12 cellular contexts compared by ENCODE assay signal in genomic region chr1:14804626-14805025, GRCh38.
A peak's percentile ranks its signal among the peaks of the same experiment; 100 is the strongest.
DNase-seq lines count a peak whose midpoint lies in the region; TF ChIP-seq lines count a peak whose summit lies in the region.
"Had no signal": no experiment of that assay in that cellular context is flagged by ENCODE, and none has a peak within 500 bp of the region (broad histone marks: within the 10 kb centered on the region; RNA-seq: fewer than 3 reads in every experiment).

No MANE protein-coding gene starts in this region.

- H3K36me3 ChIP-seq in OCI-LY1 (ENCODE audit: insufficient read depth, low read length) (no peaks in the 10 kb centered on the region; the same call in 1 of the 2 replicates), vagina (no peaks in the 10 kb centered on the region)

- H3K4me1 ChIP-seq in OCI-LY1 (ENCODE audit: insufficient read depth, low read length, severe bottlenecking) (no peaks in the 10 kb centered on the region), vagina (no peaks in the 10 kb centered on the region)

- no peak overlapping the region for H3K4me2 ChIP-seq in OCI-LY1 (ENCODE audit: low read length)
- H3K4me2 ChIP-seq: PC-9 had no signal

- no peaks in the 10 kb centered on the region for H4K20me1 ChIP-seq in OCI-LY1 (ENCODE audit: insufficient read depth, low read length)

- H3K9me2 ChIP-seq in OCI-LY1 (ENCODE audit: low read depth, low read length), result no peaks in the 10 kb centered on the region

- H3K27ac ChIP-seq in OCI-LY1 (ENCODE audit: low read depth, low read length, poor library complexity, severe bottlenecking) (no peak overlapping the region), vagina (no peak overlapping the region)
- H3K27ac ChIP-seq: PC-9, skin epidermis had no signal

- H3K27me3 ChIP-seq in OCI-LY1 (ENCODE audit: insufficient read depth, low read length), result peaks cover 3% of the 10 kb centered on the region; the same call in 1 of the 2 replicates
- H3K27me3 ChIP-seq in vagina, result no peaks in the 10 kb centered on the region

- no peak for DNase-seq in AG09309 (ENCODE audit: low read depth)
- DNase-seq in fibroblast of villous mesenchyme (ENCODE audit: low read depth), result no peak
- DNase-seq in NCI-H2171 (lab: John Stamatoyannopoulos, UW), result no peak
- DNase-seq in kidney tubule cell (ENCODE audit: low spot score), result no peak
- no peak for DNase-seq in NCI-H2171 treated with DMSO at 0.1 percent for 48 hours (lab: John Stamatoyannopoulos, UW)
- no peak for DNase-seq in vagina (ENCODE audit: extremely low spot score in 2 of 2)
- DNase-seq: naive B cell, NCI-H1048 had no signal

- H3F3A ChIP-seq in OCI-LY1 (ENCODE audit: insufficient read depth, low read length), result no peaks in the 10 kb centered on the region

- H3K9me3 ChIP-seq in OCI-LY1 (ENCODE audit: low read length) (no peaks in the 10 kb centered on the region), vagina (peaks cover 12% of the 10 kb centered on the region)

- H3K9ac ChIP-seq in OCI-LY1 (ENCODE audit: low read length), result no peak overlapping the region

- peak; percentile 40 for TF ChIP-seq CTCF in AG09309 (IDR thresholded peaks at IDR 0.05; ENCODE audit: control insufficient read depth, insufficient read depth, low read depth, low read length, missing control alignments)
- peak; percentile 22; the same call in 1 of the 3 replicates for TF ChIP-seq CTCF in GM12872 (IDR thresholded peaks at IDR 0.05; ENCODE audit: insufficient read depth, low read depth, low read length)
- peak; percentile 23; the same call in 1 of the 2 replicates for TF ChIP-seq CTCF in OCI-LY1 (IDR thresholded peaks at IDR 0.05; ENCODE audit: low read length)
- peak; percentile 32 for TF ChIP-seq CTCF in fibroblast of villous mesenchyme (IDR thresholded peaks at IDR 0.05; ENCODE audit: insufficient read depth, low read depth, low read length)
- TF ChIP-seq CTCF in vagina (IDR thresholded peaks at IDR 0.05), result no peak

- H3K79me2 ChIP-seq in OCI-LY1 (ENCODE audit: insufficient read depth, low read length), result no peaks in the 10 kb centered on the region

- intact Hi-C loops in vagina (cut with DNase I), result no loop called here

- H2AFZ ChIP-seq in OCI-LY1 (ENCODE audit: low read length), result no peak overlapping the region
- H2AFZ ChIP-seq: PC-9 had no signal

- TF ChIP-seq POLR2A in vagina (IDR thresholded peaks at IDR 0.05), result no peak

- no peak overlapping the region for H3K4me3 ChIP-seq in AG09309 (ENCODE audit: control insufficient read depth, low read depth, low read length)
- H3K4me3 ChIP-seq in OCI-LY1 (ENCODE audit: low read depth, low read length, poor library complexity, severe bottlenecking), result no peak overlapping the region
- no peak overlapping the region for H3K4me3 ChIP-seq in fibroblast of villous mesenchyme (ENCODE audit: low read depth, low read length)
- H3K4me3 ChIP-seq in vagina, result no peak overlapping the region
- H3K4me3 ChIP-seq: PC-9, skin epidermis had no signal

Comparison
In these comparisons a context has a peak if more than half of its experiments do, and no peak if none do; other contexts are left out.
1. CTCF ChIP-seq: peak in AG09309 (single experiment), GM12872 (single experiment), OCI-LY1 (single experiment) and fibroblast of villous mesenchyme (single experiment); none in vagina (0 of 3).